8 cellular contexts compared by ENCODE assay signal in the genomic region with DNA sequence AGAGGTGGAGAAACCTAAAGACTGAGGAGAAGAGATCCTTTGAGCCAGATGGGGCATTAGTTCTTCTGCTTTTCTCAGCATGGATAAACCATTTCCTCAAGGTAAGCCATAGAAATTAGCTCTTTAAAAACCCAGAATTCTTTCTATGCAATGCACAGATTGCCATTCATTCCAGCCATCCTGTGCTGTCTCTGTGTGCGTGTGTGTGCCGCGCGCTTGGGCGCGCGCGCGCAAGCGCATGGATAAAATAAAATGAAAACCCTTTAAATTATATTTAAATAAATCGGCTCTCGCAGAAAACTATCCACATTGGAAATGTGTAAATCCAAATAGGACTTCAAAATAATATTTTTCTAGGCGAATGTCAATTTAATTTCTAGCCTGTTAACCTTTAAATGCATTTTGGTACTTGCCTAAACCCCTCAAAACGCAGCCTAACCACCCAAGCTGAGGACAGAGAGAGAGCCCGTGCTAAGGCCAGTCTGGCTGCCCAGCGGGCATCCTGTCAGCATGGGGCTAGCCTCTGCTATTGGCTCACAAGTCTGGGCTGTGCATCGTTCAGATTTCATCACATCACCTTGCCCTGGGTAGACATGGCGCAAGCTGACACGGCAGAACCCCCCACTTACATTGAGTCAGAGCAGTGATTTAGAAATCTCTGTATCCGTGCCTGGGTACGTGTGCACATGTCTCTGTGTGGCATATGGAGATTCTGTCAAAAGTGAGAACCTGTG.
A peak's percentile ranks its signal among the peaks of the same experiment; 100 is the strongest.
DNase-seq lines count a peak whose midpoint lies in the region; ATAC-seq, FAIRE-seq and TF ChIP-seq lines count a peak whose summit lies in the region.

No MANE protein-coding gene starts in this region.

- no peaks in the 10 kb centered on the region for H3K36me3 Mint-ChIP-seq in activated naive CD4-positive, alpha-beta T cell treated with anti-CD3 and anti-CD28 coated beads, Interleukin-2, amount 10 ng/mL, durations not matched to agents 7 days and 5 days

- peaks cover 13% of the 10 kb centered on the region for H3K4me1 Mint-ChIP-seq in activated naive CD4-positive, alpha-beta T cell treated with anti-CD3 and anti-CD28 coated beads, Interleukin-2, amount 10 ng/mL, durations not matched to agents 7 days and 5 days

- peaks cover 6% of the 10 kb centered on the region for H3K27me3 Mint-ChIP-seq in activated naive CD4-positive, alpha-beta T cell treated with anti-CD3 and anti-CD28 coated beads, Interleukin-2, amount 10 ng/mL, durations not matched to agents 7 days and 5 days

- H3K27me3 ChIP-seq in upper lobe of right lung (no peaks in the 10 kb centered on the region), small intestine (ENCODE audit: control insufficient read depth in 2 of 2, insufficient read depth in 2 of 2, low read length in 2 of 2) (no peaks in the 10 kb centered on the region)

- CTCF ChIA-PET in activated naive CD4-positive, alpha-beta T cell treated with anti-CD3 and anti-CD28 coated beads, Interleukin-2, amount 10 ng/mL, durations not matched to agents 7 days and 5 days (lab: Charles Lee): no interaction called here

- ATAC-seq in upper lobe of right lung: peak; percentile 43
- ATAC-seq in HG02852 (IDR thresholded peaks at IDR 0.05; ENCODE audit: unreplicated experiment): no peak

- H3K27ac ChIP-seq in kidney (ENCODE audit: low read depth in 2 of 2, low read length in 2 of 2): no peak overlapping the region
- no peak overlapping the region for H3K27ac ChIP-seq in upper lobe of right lung
- no peak overlapping the region for H3K27ac ChIP-seq in small intestine (ENCODE audit: low read depth in 1 of 2, low read length in 1 of 2)

- TF ChIP-seq CTCF in kidney (IDR thresholded peaks at IDR 0.05; ENCODE audit: borderline replicate concordance, extremely low read depth, insufficient read depth) (no peak), upper lobe of right lung (IDR thresholded peaks at IDR 0.05) (no peak)

- H3K27ac Mint-ChIP-seq in activated naive CD4-positive, alpha-beta T cell treated with anti-CD3 and anti-CD28 coated beads, Interleukin-2, amount 10 ng/mL, durations not matched to agents 7 days and 5 days: no peak overlapping the region

- FAIRE-seq in kidney (lab: Jason Lieb, UNC): no peak
- FAIRE-seq in small intestine (lab: Jason Lieb, UNC): no peak

- no peak overlapping the region for H3K9ac ChIP-seq in kidney (ENCODE audit: low read length in 2 of 2)

- peak overlapping the region; percentile 47 to 70 for H3K4me3 ChIP-seq in kidney (ENCODE audit: low read length in 2 of 2)
- peak overlapping the region; percentile 14 for H3K4me3 ChIP-seq in upper lobe of right lung
- peak overlapping the region in 1 of 2 donors; percentile 3 for H3K4me3 ChIP-seq in small intestine (ENCODE audit: low read depth in 1 of 2, low read length in 2 of 2)

- no peak for DNase-seq in activated naive CD4-positive, alpha-beta T cell treated with anti-CD3 and anti-CD28 coated beads, Interleukin-2, amount 10 ng/mL, durations not matched to agents 7 days and 5 days
- no peak for DNase-seq in activated naive CD4-positive, alpha-beta T cell treated with anti-CD3 and anti-CD28 coated beads, Interleukin-2, amount 50 U/mL, for 16 hours
- DNase-seq in astrocyte of the hippocampus (ENCODE audit: low read depth, low spot score) (peak; percentile 26), kidney (no peak), upper lobe of right lung (no peak), small intestine (no peak), NCI-H1048 (lab: John Stamatoyannopoulos, UW) (no peak)

- H3K4me3 Mint-ChIP-seq in activated naive CD4-positive, alpha-beta T cell treated with anti-CD3 and anti-CD28 coated beads, Interleukin-2, amount 10 ng/mL, durations not matched to agents 7 days and 5 days: peak overlapping the region; percentile 78

- H3K4me1 ChIP-seq in kidney (ENCODE audit: control insufficient read depth in 1 of 2, insufficient read depth in 1 of 2, low read depth in 1 of 2, low read length in 2 of 2) (peaks cover 0 to 2% of the 10 kb centered on the region in 2 donors), upper lobe of right lung (no peaks in the 10 kb centered on the region), small intestine (ENCODE audit: control insufficient read depth in 2 of 2, insufficient read depth in 1 of 2, low read depth in 1 of 2, low read length in 1 of 2) (no peaks in the 10 kb centered on the region)

- H3K9me3 Mint-ChIP-seq in activated naive CD4-positive, alpha-beta T cell treated with anti-CD3 and anti-CD28 coated beads, Interleukin-2, amount 10 ng/mL, durations not matched to agents 7 days and 5 days: no peaks in the 10 kb centered on the region

- WGBS in small intestine, 3 donors: 46 to 56% (median 51%) methylated on average over 21 of the region's 21 CpGs

- intact Hi-C loops in kidney (cut with DNase I): no loop called here
- intact Hi-C loops in upper lobe of right lung (cut with DNase I): no loop called here

- no peaks in the 10 kb centered on the region for H3K9me3 ChIP-seq in kidney (ENCODE audit: control insufficient read depth in 1 of 2, low read length in 2 of 2)
- no peaks in the 10 kb centered on the region for H3K9me3 ChIP-seq in upper lobe of right lung
- no peaks in the 10 kb centered on the region for H3K9me3 ChIP-seq in small intestine (ENCODE audit: control insufficient read depth, low read depth)

- H3K36me3 ChIP-seq in kidney (ENCODE audit: control insufficient read depth in 1 of 2, insufficient read depth in 2 of 2, low read length in 2 of 2) (no peaks in the 10 kb centered on the region), upper lobe of right lung (no peaks in the 10 kb centered on the region), small intestine (ENCODE audit: control insufficient read depth in 2 of 2, insufficient read depth in 2 of 2, low read length in 2 of 2) (no peaks in the 10 kb centered on the region)
